17 cellular contexts compared by ENCODE assay signal in genomic region chr20:6121504-6121903, GRCh38. TPM values are rescaled to one million over a fixed set of nuclear protein-coding genes. Genes with fewer than 3 reads are reported as not detected.
A peak's percentile ranks its signal among the peaks of the same experiment; 100 is the strongest.
DNase-seq lines count a peak whose midpoint lies in the region; TF ChIP-seq lines count a peak whose summit lies in the region.
"Had no signal": no experiment of that assay in that cellular context is flagged by ENCODE, and none has a peak within 500 bp of the region (broad histone marks: within the 10 kb centered on the region; RNA-seq: fewer than 3 reads in every experiment).

No MANE protein-coding gene starts in this region.

- POLR2A ChIA-PET in Caco-2 (lab: Charles Lee), result no interaction called here
- POLR2A ChIA-PET in activated CD4-positive, alpha-beta T cell treated with anti-CD3 and anti-CD28 coated beads, Interleukin-2, amount 10 ng/mL, durations not matched to agents 7 days and 5 days (lab: Charles Lee), result no interaction called here

- CTCF ChIA-PET in Caco-2 (lab: Charles Lee), result no interaction called here
- CTCF ChIA-PET in activated CD4-positive, alpha-beta T cell treated with anti-CD3 and anti-CD28 coated beads, Interleukin-2, amount 10 ng/mL, durations not matched to agents 7 days and 5 days (lab: Charles Lee), result no interaction called here

- peak overlapping the region; percentile 48 for H3K4me3 ChIP-seq in Caco-2 (ENCODE audit: low read depth, low read length)
- H3K4me3 ChIP-seq in KMS-11 (IDR thresholded peaks at IDR 0.05; ENCODE audit: insufficient read depth, low read depth, low read length), result no peak overlapping the region
- H3K4me3 ChIP-seq in epithelial cell of esophagus (ENCODE audit: low read length), result peak overlapping the region; percentile 81
- no peak overlapping the region for H3K4me3 ChIP-seq in osteoblast (ENCODE audit: insufficient read depth, low read length)

- peak overlapping the region; percentile 84 for H3K4me3 Mint-ChIP-seq in Caco-2 (ENCODE audit: unreplicated experiment)
- no peak overlapping the region for H3K4me3 Mint-ChIP-seq in activated CD4-positive, alpha-beta T cell treated with anti-CD3 and anti-CD28 coated beads, Interleukin-2, amount 10 ng/mL, durations not matched to agents 7 days and 5 days
- H3K4me3 Mint-ChIP-seq: activated CD4-positive, alpha-beta memory T cell treated with anti-CD3 and anti-CD28 coated beads, Interleukin-2, amount 10 ng/mL, durations not matched to agents 7 days and 5 days had no signal

- DNase-seq in Caco-2 (no peak), epithelial cell of esophagus (ENCODE audit: low read depth) (peak; percentile 21), osteoblast (ENCODE audit: insufficient read length, low spot score, missing footprints) (no peak), NCI-H748 (lab: John Stamatoyannopoulos, UW; ENCODE audit: unreplicated experiment) (no peak), AML-193 (lab: John Stamatoyannopoulos, UW) (no peak)
- no peak for DNase-seq in activated effector memory CD4-positive, alpha-beta T cell treated with Interleukin-2 at 50 U/mL for 16 hours
- no peak for DNase-seq in activated CD4-positive, alpha-beta T cell treated with anti-CD3 and anti-CD28 coated beads, Interleukin-2, amount 10 ng/mL, durations not matched to agents 7 days and 5 days
- DNase-seq: activated CD4-positive, alpha-beta memory T cell treated with anti-CD3 and anti-CD28 coated beads, Interleukin-2, amount 10 ng/mL, durations not matched to agents 7 days and 5 days; foreskin melanocyte; immature natural killer cell; right cardiac atrium; stimulated activated CD4-positive, alpha-beta T cell treated with anti-CD3 and anti-CD28 coated beads, Interleukin-2, amount 100 ng/mL, for 24 hours had no signal

- TSS peak; percentile 48 for BruUV-seq in Caco-2 (replicated peaks; lab: Mats Ljungman, UMichigan)

- H3K4me1 ChIP-seq in Caco-2 (peaks cover 27% of the 10 kb centered on the region), KMS-11 (ENCODE audit: low read depth, poor library complexity, severe bottlenecking) (peaks cover 34% of the 10 kb centered on the region), osteoblast (ENCODE audit: insufficient read depth, low read length) (peaks cover 12% of the 10 kb centered on the region)

- peak overlapping the region; percentile 96 for H3K9ac ChIP-seq in KMS-11

- peaks cover 54% of the 10 kb centered on the region for H3K36me3 Mint-ChIP-seq in Caco-2 (ENCODE audit: insufficient read depth, unreplicated experiment)
- no peaks in the 10 kb centered on the region for H3K36me3 Mint-ChIP-seq in activated CD4-positive, alpha-beta T cell treated with anti-CD3 and anti-CD28 coated beads, Interleukin-2, amount 10 ng/mL, durations not matched to agents 7 days and 5 days (ENCODE audit: low read depth)
- H3K36me3 Mint-ChIP-seq: immature natural killer cell, memory B cell had no signal

- H3K9me3 Mint-ChIP-seq in Caco-2 (ENCODE audit: unreplicated experiment), result no peaks in the 10 kb centered on the region
- no peaks in the 10 kb centered on the region for H3K9me3 Mint-ChIP-seq in activated CD4-positive, alpha-beta T cell treated with anti-CD3 and anti-CD28 coated beads, Interleukin-2, amount 10 ng/mL, durations not matched to agents 7 days and 5 days
- H3K9me3 Mint-ChIP-seq: activated CD4-positive, alpha-beta memory T cell treated with anti-CD3 and anti-CD28 coated beads, Interleukin-2, amount 10 ng/mL, durations not matched to agents 7 days and 5 days; central memory CD8-positive, alpha-beta T cell; memory B cell; neural crest cell had no signal

- H2AFZ ChIP-seq in KMS-11 (ENCODE audit: low read depth) (no peak overlapping the region; the same call in 1 of the 2 replicates), osteoblast (ENCODE audit: low read length) (no peak overlapping the region)

- H3K27me3 ChIP-seq in Caco-2 (replicated peaks; ENCODE audit: control insufficient read depth, insufficient read depth, low read length) (no peaks in the 10 kb centered on the region), KMS-11 (ENCODE audit: insufficient read depth, low read depth) (no peaks in the 10 kb centered on the region), osteoblast (ENCODE audit: insufficient read depth, low read length) (no peaks in the 10 kb centered on the region)
- H3K27me3 ChIP-seq: adrenal gland had no signal

- H3K79me2 ChIP-seq in KMS-11 (ENCODE audit: insufficient read depth, low read depth), result peaks cover 21% of the 10 kb centered on the region; the same call in 1 of the 2 replicates
- no peaks in the 10 kb centered on the region for H3K79me2 ChIP-seq in osteoblast (ENCODE audit: insufficient read depth, low read length)

- peaks cover 23% of the 10 kb centered on the region for H3K4me1 Mint-ChIP-seq in Caco-2 (ENCODE audit: low read depth, unreplicated experiment)
- peaks cover 10% of the 10 kb centered on the region for H3K4me1 Mint-ChIP-seq in activated CD4-positive, alpha-beta T cell treated with anti-CD3 and anti-CD28 coated beads, Interleukin-2, amount 10 ng/mL, durations not matched to agents 7 days and 5 days

- H3K27me3 Mint-ChIP-seq in Caco-2 (ENCODE audit: insufficient read depth, unreplicated experiment), result no peaks in the 10 kb centered on the region
- H3K27me3 Mint-ChIP-seq in activated CD4-positive, alpha-beta T cell treated with anti-CD3 and anti-CD28 coated beads, Interleukin-2, amount 10 ng/mL, durations not matched to agents 7 days and 5 days, result peaks cover 37% of the 10 kb centered on the region

- TF ChIP-seq CTCF in Caco-2 (IDR thresholded peaks at IDR 0.05; ENCODE audit: insufficient read depth in 1 of 2, low read depth in 1 of 2, low read length in 1 of 2, severe bottlenecking in 1 of 2, unreplicated experiment in 1 of 2), result no peak
- TF ChIP-seq CTCF in KMS-11 (conservative IDR thresholded peaks at IDR 0.05; ENCODE audit: low read depth, low read length), result no peak
- TF ChIP-seq CTCF in epithelial cell of esophagus (IDR thresholded peaks at IDR 0.05; ENCODE audit: insufficient read depth, low read depth, low read length, missing control alignments), result no peak
- no peak for TF ChIP-seq CTCF in osteoblast (IDR thresholded peaks at IDR 0.05; ENCODE audit: extremely low read depth, low read depth, low read length)

- no peaks in the 10 kb centered on the region for H3K9me3 ChIP-seq in Caco-2
- no peaks in the 10 kb centered on the region for H3K9me3 ChIP-seq in osteoblast (ENCODE audit: low read depth, low read length)
- H3K9me3 ChIP-seq: adrenal gland had no signal

- H3K27ac ChIP-seq in KMS-11 (peak overlapping the region; percentile 98), osteoblast (ENCODE audit: low read depth, low read length) (no peak overlapping the region)

- no peaks in the 10 kb centered on the region for H3K36me3 ChIP-seq in Caco-2 (ENCODE audit: control insufficient read depth, insufficient read depth, low read length)
- no peaks in the 10 kb centered on the region; the same call in 1 of the 2 replicates for H3K36me3 ChIP-seq in KMS-11 (ENCODE audit: insufficient read depth)
- H3K36me3 ChIP-seq in osteoblast (ENCODE audit: insufficient read depth, low read length), result no peaks in the 10 kb centered on the region
- H3K36me3 ChIP-seq: adrenal gland had no signal

- peak overlapping the region; percentile 76 for H3K4me2 ChIP-seq in KMS-11
- H3K4me2 ChIP-seq in osteoblast (ENCODE audit: insufficient read depth, low read length), result peak overlapping the region; percentile 92

- no peaks in the 10 kb centered on the region for H4K20me1 ChIP-seq in KMS-11 (ENCODE audit: insufficient read depth)
- no peaks in the 10 kb centered on the region for H4K20me1 ChIP-seq in osteoblast (ENCODE audit: insufficient read depth, low read length)

- intact Hi-C loops in Caco-2 (cut with micrococcal nuclease; ENCODE audit: unreplicated experiment), result loop anchor here (5.0 kb wide), 1 partner anchor 371 kb away; no protein-coding TSS in a partner anchor

- peak overlapping the region; percentile 76 for H3K27ac Mint-ChIP-seq in Caco-2 (ENCODE audit: unreplicated experiment)
- no peak overlapping the region for H3K27ac Mint-ChIP-seq in activated CD4-positive, alpha-beta T cell treated with anti-CD3 and anti-CD28 coated beads, Interleukin-2, amount 10 ng/mL, durations not matched to agents 7 days and 5 days
- H3K27ac Mint-ChIP-seq: activated CD4-positive, alpha-beta memory T cell treated with anti-CD3 and anti-CD28 coated beads, Interleukin-2, amount 10 ng/mL, durations not matched to agents 7 days and 5 days; immature natural killer cell; memory B cell had no signal

RNA-seq across cellular contexts. Expression of gene FERMT1, which starts 1.3 kb away (rescaled TPM):
- total RNA-seq in Caco-2 (2022) (30.1 and 34.7 TPM in 2 replicates), osteoblast (2.1 and 2.5 TPM in 2 replicates)
- not detected for total RNA-seq in activated CD4-positive, alpha-beta T cell treated with anti-CD3 and anti-CD28 coated beads, Interleukin-2, amount 10 ng/mL, durations not matched to agents 7 days and 5 days
- total RNA-seq: activated CD4-positive, alpha-beta memory T cell treated with anti-CD3 and anti-CD28 coated beads, Interleukin-2, amount 10 ng/mL, durations not matched to agents 7 days and 5 days had no signal

Comparison
In these comparisons a context has a peak if more than half of its experiments do, and no peak if none do; other contexts are left out.
1. H3K4me3 ChIP-seq: peak in Caco-2 (single experiment) and epithelial cell of esophagus (single experiment); none in KMS-11 (single experiment) and osteoblast (single experiment).